ENCODE assay signal across 15 cellular contexts in the genomic region with DNA sequence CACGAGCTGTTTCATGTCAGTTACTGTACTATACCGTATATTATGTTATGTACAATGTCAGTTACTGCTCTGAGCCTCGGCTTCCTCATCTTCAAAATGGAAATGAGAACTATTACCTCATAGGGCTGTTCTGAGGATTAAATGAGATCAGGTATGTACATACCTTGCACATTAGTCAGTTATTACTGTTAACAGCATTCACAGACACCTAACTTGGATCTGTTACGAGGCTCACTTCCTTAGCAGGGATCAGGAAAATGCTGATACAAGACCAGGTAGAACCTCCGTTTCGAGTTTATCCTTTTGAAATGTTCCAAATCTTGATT.
DNase-seq lines count a peak whose midpoint lies in the region; ATAC-seq and TF ChIP-seq lines count a peak whose summit lies in the region.
"Had no signal": no experiment of that assay in that cellular context is flagged by ENCODE, and none has a peak within 500 bp of the region (broad histone marks: within the 10 kb centered on the region; RNA-seq: fewer than 3 reads in every experiment).

No MANE protein-coding gene starts in this region.

- no peaks in the 10 kb centered on the region for H3K36me3 ChIP-seq in WERI-Rb-1
- H3K36me3 ChIP-seq: prostate gland had no signal

- H3K27me3 ChIP-seq in right cardiac atrium (ENCODE audit: control insufficient read depth, insufficient read depth) (no peaks in the 10 kb centered on the region), WERI-Rb-1 (ENCODE audit: insufficient read depth, low read depth, severe bottlenecking) (no peaks in the 10 kb centered on the region)

- intact Hi-C loops in right cardiac atrium (cut with DNase I): no loop called here
- intact Hi-C loops in left ventricle myocardium superior (cut with micrococcal nuclease): no loop called here

- 67% methylated on average over 6 of the region's 6 CpGs for WGBS in right cardiac atrium

- H3K9me3 ChIP-seq in right cardiac atrium (ENCODE audit: control insufficient read depth, low read length) (no peaks in the 10 kb centered on the region), WERI-Rb-1 (ENCODE audit: severe bottlenecking) (no peaks in the 10 kb centered on the region)
- H3K9me3 ChIP-seq: prostate gland had no signal

- no peak for TF ChIP-seq CTCF in WERI-Rb-1 (IDR thresholded peaks at IDR 0.05; ENCODE audit: low read depth, low read length)

- H3K27ac ChIP-seq in right cardiac atrium (ENCODE audit: low read length) (peak overlapping the region; percentile 63), WERI-Rb-1 (peak overlapping the region; percentile 30)
- H3K27ac ChIP-seq: prostate gland had no signal

- H3K4me1 ChIP-seq in right cardiac atrium (ENCODE audit: control insufficient read depth, insufficient read depth, low read length): peaks cover 17% of the 10 kb centered on the region
- H3K4me1 ChIP-seq: prostate gland had no signal

- ATAC-seq in right cardiac atrium: no peak
- ATAC-seq in left ventricle myocardium superior: no peak
- no peak for ATAC-seq in left lobe of liver
- no peak for ATAC-seq in HG02798 (IDR thresholded peaks at IDR 0.05; ENCODE audit: poor library complexity, unreplicated experiment)
- ATAC-seq: CD8-positive, alpha-beta T cell had no signal

- DNase-seq in right cardiac atrium (no peak), left ventricle myocardium superior (no peak), WERI-Rb-1 (no peak), left lobe of liver (ENCODE audit: low spot score) (peak; percentile 22), SW 1271 (lab: John Stamatoyannopoulos, UW) (no peak), amygdala (lab: John Stamatoyannopoulos, UW) (no peak), NCI-H187 treated with DMSO at 0.1 percent for 48 hours (lab: John Stamatoyannopoulos, UW) (no peak)
- DNase-seq: activated CD4-positive, alpha-beta T cell treated with anti-CD3 and anti-CD28 coated beads, Interleukin-2, amount 50 U/mL, for 48 hours; activated T-cell treated with anti-CD3 and anti-CD28 coated beads, Interleukin-2, amount 50 U/mL, for 24 hours; CD8-positive, alpha-beta T cell; left cardiac atrium; NCI-H2081; stimulated activated naive CD4-positive, alpha-beta T cell had no signal

- no peak overlapping the region for H3K4me3 ChIP-seq in right cardiac atrium (ENCODE audit: low read length)
- H3K4me3 ChIP-seq in WERI-Rb-1 (ENCODE audit: low read depth, low read length): no peak overlapping the region
- H3K4me3 ChIP-seq: prostate gland had no signal
